In genomic region chr7:29924006-29924405, GRCh38 we compare ENCODE assay signal across 14 cellular contexts.
"Had no signal": no experiment of that assay in that cellular context is flagged by ENCODE, and none has a peak within 500 bp of the region (broad histone marks: within the 10 kb centered on the region; RNA-seq: fewer than 3 reads in every experiment).

No MANE protein-coding gene starts in this region.

- H3K36me3 Mint-ChIP-seq: activated CD4-positive, alpha-beta memory T cell treated with anti-CD3 and anti-CD28 coated beads for 36 hours; natural killer cell treated with Interleukin-12 subunit alpha and Interleukin-12 subunit beta and Interleukin-15 and Interleukin-18, amount 100 ng/mL, for 72 hours had no signal

- H3K4me1 Mint-ChIP-seq: central memory CD8-positive, alpha-beta T cell had no signal

- H3K4me3 Mint-ChIP-seq: activated CD4-positive, alpha-beta memory T cell treated with anti-CD3 and anti-CD28 coated beads for 36 hours; activated naive CD8-positive, alpha-beta T cell treated with anti-CD3 and anti-CD28 coated beads, Interleukin-2, amount 50 U/mL, for 24 hours; activated T-helper 1 cell treated with anti-CD3 and anti-CD28 coated beads, Interleukin-12 subunit alpha, Interleukin-12 subunit beta, Interleukin-2, Interleukin-4 antibody, amounts not matched to agents 30 ng/mL and 10 ng/mL and 1 ng/mL, durations not matched to agents 14 hours and 24 hours and 36 hours; central memory CD8-positive, alpha-beta T cell; effector memory CD8-positive, alpha-beta T cell; natural killer cell treated with Interleukin-12 subunit alpha and Interleukin-12 subunit beta and Interleukin-15 and Interleukin-18, amount 100 ng/mL, for 72 hours; stimulated activated naive CD8-positive, alpha-beta T cell treated with anti-CD3 and anti-CD28 coated beads, Interleukin-15, Interleukin-2, amounts not matched to agents 100 ng/mL and 50 ng/mL, for 24 hours had no signal

- H3K9me3 Mint-ChIP-seq: activated CD4-positive, alpha-beta memory T cell treated with anti-CD3 and anti-CD28 coated beads for 36 hours; activated naive CD8-positive, alpha-beta T cell treated with anti-CD3 and anti-CD28 coated beads, Interleukin-2, amount 50 U/mL, for 24 hours; activated T-helper 1 cell treated with anti-CD3 and anti-CD28 coated beads, Interleukin-12 subunit alpha, Interleukin-12 subunit beta, Interleukin-2, Interleukin-4 antibody, amounts not matched to agents 30 ng/mL and 10 ng/mL and 1 ng/mL, durations not matched to agents 14 hours and 24 hours and 36 hours; central memory CD8-positive, alpha-beta T cell; effector memory CD8-positive, alpha-beta T cell; natural killer cell treated with Interleukin-12 subunit alpha and Interleukin-12 subunit beta and Interleukin-15 and Interleukin-18, amount 100 ng/mL, for 72 hours; stimulated activated naive CD8-positive, alpha-beta T cell treated with anti-CD3 and anti-CD28 coated beads, Interleukin-15, Interleukin-2, amounts not matched to agents 100 ng/mL and 50 ng/mL, for 24 hours had no signal

- H3K27ac ChIP-seq: prostate gland, thoracic aorta, uterus had no signal

- H3K4me1 ChIP-seq: prostate gland, uterus had no signal

- H3K4me3 ChIP-seq: prostate gland, thoracic aorta, uterus had no signal

- ATAC-seq: activated naive CD8-positive, alpha-beta T cell treated with anti-CD3 and anti-CD28 coated beads, Interleukin-2, amount 50 U/mL, for 24 hours; effector memory CD8-positive, alpha-beta T cell; left cardiac atrium; natural killer cell treated with Interleukin-12 subunit alpha and Interleukin-12 subunit beta and Interleukin-15 and Interleukin-18, amount 100 ng/mL, for 72 hours had no signal

- H3K36me3 ChIP-seq: prostate gland, uterus had no signal

- H3K27ac Mint-ChIP-seq: activated CD4-positive, alpha-beta memory T cell treated with anti-CD3 and anti-CD28 coated beads for 36 hours; activated naive CD8-positive, alpha-beta T cell treated with anti-CD3 and anti-CD28 coated beads, Interleukin-2, amount 50 U/mL, for 24 hours; activated T-helper 1 cell treated with anti-CD3 and anti-CD28 coated beads, Interleukin-12 subunit alpha, Interleukin-12 subunit beta, Interleukin-2, Interleukin-4 antibody, amounts not matched to agents 30 ng/mL and 10 ng/mL and 1 ng/mL, durations not matched to agents 14 hours and 24 hours and 36 hours; effector memory CD8-positive, alpha-beta T cell; natural killer cell treated with Interleukin-12 subunit alpha and Interleukin-12 subunit beta and Interleukin-15 and Interleukin-18, amount 100 ng/mL, for 72 hours had no signal

- DNase-seq: activated naive CD8-positive, alpha-beta T cell treated with anti-CD3 and anti-CD28 coated beads, Interleukin-2, amount 50 U/mL, for 24 hours; effector memory CD8-positive, alpha-beta T cell; left cardiac atrium; occipital lobe; stimulated activated CD4-positive, alpha-beta T cell treated with anti-CD3 and anti-CD28 coated beads, Interleukin-2, amount 100 ng/mL, for 48 hours; SW 1271; uterus had no signal

- H3K27me3 Mint-ChIP-seq: activated naive CD8-positive, alpha-beta T cell treated with anti-CD3 and anti-CD28 coated beads, Interleukin-2, amount 50 U/mL, for 24 hours; natural killer cell treated with Interleukin-12 subunit alpha and Interleukin-12 subunit beta and Interleukin-15 and Interleukin-18, amount 100 ng/mL, for 72 hours; stimulated activated naive CD8-positive, alpha-beta T cell treated with anti-CD3 and anti-CD28 coated beads, Interleukin-15, Interleukin-2, amounts not matched to agents 100 ng/mL and 50 ng/mL, for 24 hours had no signal

- H3K9me3 ChIP-seq: prostate gland, thoracic aorta, uterus had no signal

- H3K27me3 ChIP-seq: uterus had no signal
